9 cellular contexts compared by ENCODE assay signal in the genomic region with DNA sequence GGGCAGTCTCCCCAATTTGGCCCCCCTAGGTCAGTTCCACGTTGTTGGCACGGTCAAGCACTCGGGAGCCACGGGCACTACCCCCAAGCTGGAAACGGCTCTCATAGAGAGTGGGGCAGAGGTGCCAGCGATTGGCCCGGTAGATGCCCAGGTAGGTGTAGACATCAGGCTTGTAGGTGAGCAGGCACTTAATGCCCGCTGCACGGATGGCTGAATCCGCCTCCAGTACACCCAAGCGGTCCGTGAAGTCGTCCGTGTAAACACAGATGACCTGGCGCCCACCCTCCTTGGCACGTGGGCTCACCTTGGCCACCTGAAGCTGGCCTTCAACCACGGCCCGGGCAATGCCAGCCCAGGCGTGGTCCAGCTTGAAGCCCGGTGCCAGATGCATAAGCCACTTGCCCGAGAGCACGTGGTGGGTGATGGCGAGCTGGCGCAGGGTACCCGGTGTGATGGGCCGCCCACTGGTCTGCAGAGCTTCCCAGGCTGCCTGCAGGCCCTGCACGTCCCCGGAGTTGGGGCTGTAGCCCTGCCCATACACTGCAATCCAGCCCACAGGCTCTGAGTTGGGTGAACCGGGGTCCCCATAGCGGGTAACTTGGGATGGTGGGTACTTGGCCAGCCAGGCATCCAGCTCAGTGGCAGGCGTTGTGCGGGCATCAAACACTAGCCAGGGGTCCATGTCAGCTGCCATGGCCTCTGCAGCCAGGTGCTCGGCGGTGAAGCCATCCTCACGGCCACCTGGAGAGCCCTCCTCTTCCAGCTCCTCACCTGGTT. TPM values are rescaled to one million over a fixed set of nuclear protein-coding genes. Genes with fewer than 3 reads are reported as not detected.
DNase-seq lines count a peak whose midpoint lies in the region; TF ChIP-seq lines count a peak whose summit lies in the region.
"Had no signal": no experiment of that assay in that cellular context is flagged by ENCODE, and none has a peak within 500 bp of the region (broad histone marks: within the 10 kb centered on the region; RNA-seq: fewer than 3 reads in every experiment).

No MANE protein-coding gene starts in this region.

- peaks cover 36% of the 10 kb centered on the region for H3K79me2 ChIP-seq in MM.1S (ENCODE audit: low read length)

- no peak overlapping the region for H2AFZ ChIP-seq in MM.1S (ENCODE audit: low read length)

- H3K9me3 Mint-ChIP-seq in endodermal cell, result no peaks in the 10 kb centered on the region
- no peaks in the 10 kb centered on the region for H3K9me3 Mint-ChIP-seq in nephron

- no peak for TF ChIP-seq CTCF in BJ (IDR thresholded peaks at IDR 0.05; ENCODE audit: insufficient read depth, low read depth, low read length)
- TF ChIP-seq CTCF in MM.1S (IDR thresholded peaks at IDR 0.05; ENCODE audit: low read length), result no peak
- no peak for TF ChIP-seq CTCF in endodermal cell (conservative IDR thresholded peaks at IDR 0.05)
- no peak for TF ChIP-seq CTCF in nephron (IDR thresholded peaks at IDR 0.05; ENCODE audit: unreplicated experiment in 3 of 3)

- H3F3A ChIP-seq in MM.1S (ENCODE audit: insufficient read depth, low read length), result peaks cover 4% of the 10 kb centered on the region; the same call in 1 of the 2 replicates

- no peaks in the 10 kb centered on the region for H4K20me1 ChIP-seq in MM.1S (ENCODE audit: insufficient read depth, low read length)

- peak overlapping the region; percentile 90 for H3K9ac ChIP-seq in MM.1S (ENCODE audit: low read length)
- H3K9ac ChIP-seq in endodermal cell (ENCODE audit: extremely low read depth, low read length, poor library complexity, severe bottlenecking), result peak overlapping the region; percentile 87

- DNase-seq in BJ (ENCODE audit: low read depth) (no peak), MM.1S (no peak), endodermal cell (peak; percentile 46), T1000 (lab: John Stamatoyannopoulos, UW) (no peak), epidermal melanocyte (ENCODE audit: insufficient read length, low spot score) (no peak), NCI-H2227 (lab: John Stamatoyannopoulos, UW; ENCODE audit: unreplicated experiment) (no peak), DMS114 treated with DMSO at 0.1 percent for 48 hours (lab: John Stamatoyannopoulos, UW; ENCODE audit: unreplicated experiment) (no peak)
- DNase-seq: activated CD4-positive, alpha-beta T cell treated with anti-CD3 and anti-CD28 coated beads for 1 hour had no signal

- H3K27me3 Mint-ChIP-seq in endodermal cell (ENCODE audit: insufficient read depth) (peaks cover 4% of the 10 kb centered on the region), nephron (ENCODE audit: low read depth) (no peaks in the 10 kb centered on the region)

- H3K4me3 Mint-ChIP-seq in endodermal cell (peak overlapping the region; percentile 79), nephron (peak overlapping the region; percentile 88 to 90 (median 89))

- no peaks in the 10 kb centered on the region for H3K9me2 ChIP-seq in MM.1S (replicated peaks; ENCODE audit: insufficient read depth, low read length)

- peak overlapping the region; percentile 91 for H3K4me2 ChIP-seq in MM.1S (ENCODE audit: low read depth, low read length)

- H3K27me3 ChIP-seq in BJ (ENCODE audit: control insufficient read depth, insufficient read depth, low read length) (no peaks in the 10 kb centered on the region), MM.1S (replicated peaks; ENCODE audit: insufficient read depth, low read length) (no peaks in the 10 kb centered on the region), endodermal cell (ENCODE audit: control insufficient read depth, insufficient read depth, low read length, poor library complexity, severe bottlenecking) (no peaks in the 10 kb centered on the region)

- H3K4me1 ChIP-seq in MM.1S (ENCODE audit: low read length) (peaks cover 8% of the 10 kb centered on the region; the same call in 1 of the 2 replicates), endodermal cell (ENCODE audit: control insufficient read depth, insufficient read depth, low read length) (peaks cover 7% of the 10 kb centered on the region)

- no peaks in the 10 kb centered on the region for H3K9me3 ChIP-seq in MM.1S (replicated peaks; ENCODE audit: insufficient read depth, low read length)
- H3K9me3 ChIP-seq in endodermal cell (ENCODE audit: control insufficient read depth, low read length), result no peaks in the 10 kb centered on the region

- H3K4me3 ChIP-seq in BJ (ENCODE audit: low read depth, low read length), result peak overlapping the region; percentile 87
- H3K4me3 ChIP-seq in MM.1S (ENCODE audit: low read length), result peak overlapping the region; percentile 85
- peak overlapping the region; percentile 97 for H3K4me3 ChIP-seq in endodermal cell (ENCODE audit: low read length)

- WGBS in endodermal cell (ENCODE audit: insufficient coverage in 1 of 2, insufficient read length in 1 of 2), 2 experiments, result 90 to 95% methylated on average over 15 to 35 of the region's 35 CpGs

- H3K36me3 Mint-ChIP-seq in endodermal cell (ENCODE audit: low read depth), result peaks cover 9% of the 10 kb centered on the region
- peaks cover 16% of the 10 kb centered on the region for H3K36me3 Mint-ChIP-seq in nephron (ENCODE audit: low read depth)

- POLR2A ChIA-PET in BJ (lab: Charles Lee), result no interaction called here

- H3K4me1 Mint-ChIP-seq in endodermal cell (no peaks in the 10 kb centered on the region), nephron (peaks cover 27% of the 10 kb centered on the region)

- H3K27ac ChIP-seq in MM.1S (ENCODE audit: low read length) (no peak overlapping the region), endodermal cell (ENCODE audit: low read depth, low read length) (no peak overlapping the region)

- H3K36me3 ChIP-seq in BJ (ENCODE audit: control insufficient read depth, insufficient read depth, low read length) (peaks cover 9% of the 10 kb centered on the region), MM.1S (replicated peaks; ENCODE audit: insufficient read depth, low read length) (no peaks in the 10 kb centered on the region), endodermal cell (ENCODE audit: control insufficient read depth, insufficient read depth, low read length) (peaks cover 12% of the 10 kb centered on the region)

- peak overlapping the region; percentile 84 for H3K27ac Mint-ChIP-seq in endodermal cell
- H3K27ac Mint-ChIP-seq in nephron, result peak overlapping the region; percentile 46 to 79 (median 70)

- CTCF ChIA-PET in BJ (lab: Yijun Ruan, JAX), result interaction anchor here (1.0 to 4.8 kb wide), 4 partner anchors 15 to 138 kb away, joined by 3 to 60 read pairs (median 6); partner anchors contain the start of genes CCDC85B and FIBP

RNA-seq across cellular contexts. Expression of gene C11orf68, which starts 1.2 kb away (rescaled TPM):
- 49.8 and 81.9 TPM in 2 replicates for polyA plus RNA-seq in BJ (2011; rRNA removed)
- 47.9 and 68.0 TPM in 2 replicates for polyA minus RNA-seq in BJ (2011; rRNA and poly(A)+ RNA removed)
- total RNA-seq in endodermal cell, result 10 to 100 TPM; 26.0 to 29.1 TPM
- 29.7 TPM for polyA plus RNA-seq in endodermal cell (2013, experiment 1 of 2)
- 26.7 TPM for polyA plus RNA-seq in endodermal cell (2013, experiment 2 of 2)

RNA-seq across cellular contexts. Expression of gene DRAP1, which starts 1.6 kb away (rescaled TPM):
- 137 and 141 TPM in 2 replicates for polyA plus RNA-seq in BJ (2011; rRNA removed)
- 43.8 and 54.5 TPM in 2 replicates for polyA minus RNA-seq in BJ (2011; rRNA and poly(A)+ RNA removed)
- total RNA-seq in endodermal cell, result 100 to 1,000 TPM in 1 of 2 donors, 10 to 100 TPM in 1; 83.8 to 103 TPM
- polyA plus RNA-seq in endodermal cell (2013, experiment 1 of 2), result 107 TPM
- 106 TPM for polyA plus RNA-seq in endodermal cell (2013, experiment 2 of 2)

RNA-seq across cellular contexts. Expression of gene FOSL1, which starts 17.4 kb away (rescaled TPM):
- 8.2 and 10.3 TPM in 2 replicates for polyA plus RNA-seq in BJ (2011; rRNA removed)
- 9.4 and 15.9 TPM in 2 replicates for polyA minus RNA-seq in BJ (2011; rRNA and poly(A)+ RNA removed)
- 1 to 10 TPM in 1 of 2 donors, not detected in 1; 1.8 TPM for total RNA-seq in endodermal cell
- polyA plus RNA-seq in endodermal cell (2013, experiment 1 of 2), result 3.0 TPM
- polyA plus RNA-seq in endodermal cell (2013, experiment 2 of 2), result 1.9 TPM

RNA-seq across cellular contexts. Expression of gene CCDC85B, which starts 27.1 kb away (rescaled TPM):
- 23.7 and 33.4 TPM in 2 replicates for polyA plus RNA-seq in BJ (2011; rRNA removed)
- 2.7 and 3.3 TPM in 2 replicates for polyA minus RNA-seq in BJ (2011; rRNA and poly(A)+ RNA removed)
- total RNA-seq in endodermal cell, result 10 to 100 TPM; 18.2 to 23.9 TPM
- polyA plus RNA-seq in endodermal cell (2013, experiment 1 of 2), result 15.8 TPM
- polyA plus RNA-seq in endodermal cell (2013, experiment 2 of 2), result 15.1 TPM

RNA-seq across cellular contexts. Expression of gene TSGA10IP, which starts 27.7 kb away (rescaled TPM):
- polyA plus RNA-seq in BJ (2011; rRNA removed), result not detected in 2 replicates
- not detected in 2 replicates for polyA minus RNA-seq in BJ (2011; rRNA and poly(A)+ RNA removed)
- 1 to 10 TPM in 1 of 2 donors, under 1 TPM in 1; 0.97 to 5.6 TPM for total RNA-seq in endodermal cell
- 2.2 TPM for polyA plus RNA-seq in endodermal cell (2013, experiment 1 of 2)
- 1.9 TPM for polyA plus RNA-seq in endodermal cell (2013, experiment 2 of 2)
